In genomic region chr18:35130236-35130635, GRCh38 we compare ENCODE assay signal across 1 cellular context.
TF ChIP-seq lines count a peak whose summit lies in the region.

No MANE protein-coding gene starts in this region.

TF ChIP-seq in H1, 55 proteins besides CTCF, POLR2A, EP300 and RAD21 (continued from another document):
- TF ChIP-seq RXRA (IDR thresholded peaks at IDR 0.05; ENCODE audit: insufficient read depth, low read depth, low read length) (no peak), CHD1 (IDR thresholded peaks at IDR 0.05; ENCODE audit: low read depth, low read length) (no peak), JUND (IDR thresholded peaks at IDR 0.05; ENCODE audit: low read length) (no peak), CBX5 (IDR thresholded peaks at IDR 0.05; ENCODE audit: low read depth, low read length) (no peak), HDAC6 (IDR thresholded peaks at IDR 0.05; ENCODE audit: low read depth, low read length) (no peak), RBBP5 (IDR thresholded peaks at IDR 0.05; ENCODE audit: borderline replicate concordance, low read depth, low read length) (no peak), GABPA (IDR thresholded peaks at IDR 0.05; ENCODE audit: borderline replicate concordance, insufficient read depth, low read length) (no peak)
